ENCODE assay signal across 8 cellular contexts in genomic region chr20:34069341-34070078, GRCh38. TPM values are rescaled to one million over a fixed set of nuclear protein-coding genes. Genes with fewer than 3 reads are reported as not detected.
DNase-seq lines count a peak whose midpoint lies in the region; ATAC-seq, FAIRE-seq and TF ChIP-seq lines count a peak whose summit lies in the region.

No MANE protein-coding gene starts in this region.

- ATAC-seq in pancreas (peak; percentile 92 to 95 (median 94)), HG03039 (IDR thresholded peaks at IDR 0.05; ENCODE audit: unreplicated experiment) (no peak)

- intact Hi-C loops in activated naive CD4-positive, alpha-beta T cell treated with anti-CD3 and anti-CD28 coated beads for 36 hours (cut with micrococcal nuclease), result loop anchor here (1.0 to 2.0 kb wide), 6 partner anchors 41 to 206 kb away; no protein-coding TSS in a partner anchor
- intact Hi-C loops in pancreas (cut with DNase I), result loop anchor here in 2 of 3 donors (10.0 kb wide), 2 partner anchors 205 to 215 kb away; no protein-coding TSS in a partner anchor

- H3K4me1 ChIP-seq in SJCRH30, result peaks cover 28% of the 10 kb centered on the region
- peaks cover 0 to 10% (median 0%) of the 10 kb centered on the region in 3 donors for H3K4me1 ChIP-seq in pancreas

- no peak overlapping the region for H3K4me3 Mint-ChIP-seq in activated naive CD4-positive, alpha-beta T cell treated with anti-CD3 and anti-CD28 coated beads for 36 hours

- FAIRE-seq in pancreas (lab: Jason Lieb, UNC), result no peak

- H3K27ac Mint-ChIP-seq in activated naive CD4-positive, alpha-beta T cell treated with anti-CD3 and anti-CD28 coated beads for 36 hours, result no peak overlapping the region

- H3K27ac ChIP-seq in SJCRH30 (no peak overlapping the region), pancreas (peak overlapping the region in 1 of 4 donors; percentile 24)

- CTCF ChIA-PET in BJ (lab: Yijun Ruan, JAX), result interaction anchor here (0.5 to 9.0 kb wide), 34 partner anchors 9 to 1395 kb away, joined by 3 to 117 read pairs (median 3); partner anchors contain the start of gene CHMP4B
- CTCF ChIA-PET in activated naive CD4-positive, alpha-beta T cell treated with anti-CD3 and anti-CD28 coated beads for 36 hours (lab: Charles Lee), result interaction anchor here (0.5 to 4.4 kb wide), 15 partner anchors 9 to 206 kb away, joined by 3 to 38 read pairs (median 4); no protein-coding TSS in a partner anchor

- H3K27me3 Mint-ChIP-seq in activated naive CD4-positive, alpha-beta T cell treated with anti-CD3 and anti-CD28 coated beads for 36 hours (ENCODE audit: low read depth), result no peaks in the 10 kb centered on the region

- H3K9me3 ChIP-seq in MG63, result no peaks in the 10 kb centered on the region
- H3K9me3 ChIP-seq in SJCRH30 (replicated peaks), result no peaks in the 10 kb centered on the region
- no peaks in the 10 kb centered on the region for H3K9me3 ChIP-seq in pancreas

- POLR2A ChIA-PET in BJ (lab: Charles Lee), result no interaction called here

- H3K36me3 ChIP-seq in BJ (ENCODE audit: control insufficient read depth, insufficient read depth, low read length) (no peaks in the 10 kb centered on the region; the same call in 1 of the 2 replicates), MG63 (peaks cover 13% of the 10 kb centered on the region), SJCRH30 (peaks cover 19% of the 10 kb centered on the region), pancreas (no peaks in the 10 kb centered on the region)

- 16 to 19% methylated on average over 7 of the region's 7 CpGs for WGBS in pancreas, 2 donors

- H3K36me3 Mint-ChIP-seq in activated naive CD4-positive, alpha-beta T cell treated with anti-CD3 and anti-CD28 coated beads for 36 hours (ENCODE audit: low read depth), result no peaks in the 10 kb centered on the region

- TF ChIP-seq CTCF in BJ (IDR thresholded peaks at IDR 0.05; ENCODE audit: insufficient read depth, low read depth, low read length) (peak; percentile 84), GM20000 (IDR thresholded peaks at IDR 0.05; ENCODE audit: extremely low read depth, missing control alignments) (peak; percentile 75), pancreas (IDR thresholded peaks at IDR 0.05) (peak; percentile 56 to 80 (median 78))

- H3K27me3 ChIP-seq in BJ (ENCODE audit: control insufficient read depth, insufficient read depth, low read length), result no peaks in the 10 kb centered on the region
- no peaks in the 10 kb centered on the region for H3K27me3 ChIP-seq in MG63
- H3K27me3 ChIP-seq in SJCRH30, result no peaks in the 10 kb centered on the region
- no peaks in the 10 kb centered on the region for H3K27me3 ChIP-seq in pancreas

- DNase-seq in BJ (ENCODE audit: low read depth) (no peak), GM20000 (ENCODE audit: low spot score) (peak; percentile 72), MG63 (peak; percentile 56), SJCRH30 (peak; percentile 76 to 92), globus pallidus (ENCODE audit: low spot score) (peak; percentile 86), pancreas (peak; percentile 57 to 85 (median 75))
- DNase-seq in activated naive CD4-positive, alpha-beta T cell treated with anti-CD3 and anti-CD28 coated beads for 36 hours, result peak; percentile 72

- H3K9me3 Mint-ChIP-seq in activated naive CD4-positive, alpha-beta T cell treated with anti-CD3 and anti-CD28 coated beads for 36 hours, result no peaks in the 10 kb centered on the region

- peaks cover 28% of the 10 kb centered on the region for H3K4me1 Mint-ChIP-seq in activated naive CD4-positive, alpha-beta T cell treated with anti-CD3 and anti-CD28 coated beads for 36 hours (ENCODE audit: low read depth)

- H3K4me3 ChIP-seq in BJ (ENCODE audit: low read depth, low read length) (no peak overlapping the region), MG63 (no peak overlapping the region), SJCRH30 (no peak overlapping the region), pancreas (no peak overlapping the region)

RNA-seq across cellular contexts. Expression of gene EIF2S2, which starts 42.5 kb away (rescaled TPM):
- 78.6 and 135 TPM in 2 replicates for polyA plus RNA-seq in BJ (2011; rRNA removed)
- polyA minus RNA-seq in BJ (2011; rRNA and poly(A)+ RNA removed), result 19.2 and 21.1 TPM in 2 replicates
- 198 and 276 TPM in 2 replicates for total RNA-seq in MG63 (2014; rRNA removed; shearing (Covaris generic); ENCODE audit: low replicate concordance)
- 122 and 137 TPM in 2 replicates for total RNA-seq in SJCRH30 (2014; rRNA removed; shearing (Covaris generic))
- 100 to 1,000 TPM; 202 to 207 TPM for total RNA-seq in activated naive CD4-positive, alpha-beta T cell treated with anti-CD3 and anti-CD28 coated beads for 36 hours
- total RNA-seq in pancreas, result 10 to 100 TPM; 19.2 to 52.3 (median 24.9) TPM
- 10 to 100 TPM; 14.3 to 27.5 TPM for polyA plus RNA-seq in pancreas
